Comparison of ENCODE assay signal across 8 cellular contexts in the genomic region with DNA sequence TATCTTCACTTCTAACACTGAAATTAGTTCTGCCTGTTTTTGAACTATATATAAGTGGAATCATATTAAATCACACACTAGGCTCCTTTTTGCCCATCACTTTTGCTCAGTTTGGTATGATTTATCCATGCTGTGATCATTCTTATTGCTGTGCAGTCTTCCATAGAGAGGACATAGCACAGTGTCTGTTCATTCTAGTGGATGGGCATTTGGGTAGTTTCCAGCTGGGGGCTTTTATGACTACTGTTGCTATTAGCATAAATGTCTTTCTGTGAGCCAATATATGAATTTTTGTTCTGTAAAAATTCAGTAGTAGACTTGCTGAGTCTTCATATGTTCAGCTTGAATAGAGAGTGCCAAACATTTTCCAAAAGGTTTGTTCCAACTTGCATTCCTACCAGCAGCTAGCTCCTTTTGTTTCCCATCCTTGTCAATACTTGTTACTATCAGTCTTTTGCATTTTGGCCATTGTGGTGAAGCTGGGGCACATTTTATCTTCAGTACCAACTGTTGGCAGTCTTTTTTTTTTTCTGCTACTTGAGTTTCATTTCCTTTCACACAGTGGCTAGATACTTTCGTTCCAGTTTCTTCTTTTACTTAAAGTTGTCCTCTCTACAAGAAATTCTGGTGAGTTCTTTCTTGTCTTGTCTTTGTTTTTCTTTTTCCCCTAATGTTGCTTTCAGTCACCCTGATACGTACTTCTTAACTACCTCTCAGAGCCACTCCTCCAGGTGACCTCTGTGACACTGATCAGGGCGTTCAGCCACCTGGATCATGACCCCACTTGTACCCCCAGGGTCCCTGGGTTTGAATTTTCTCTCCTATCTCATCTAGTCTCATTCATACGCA.
DNase-seq lines count a peak whose midpoint lies in the region; ATAC-seq and TF ChIP-seq lines count a peak whose summit lies in the region.

No MANE protein-coding gene starts in this region.

- no peaks in the 10 kb centered on the region for H3K27me3 ChIP-seq in PC-9 (ENCODE audit: insufficient read depth, low read depth)

- intact Hi-C loops in PC-9 (cut with micrococcal nuclease; ENCODE audit: unreplicated experiment) (no loop called here), left ventricle myocardium superior (cut with micrococcal nuclease) (no loop called here)

- no TSS peak for BruUV-seq in PC-9 (replicated peaks; lab: Mats Ljungman, UMichigan)

- no peaks in the 10 kb centered on the region for H3K9me3 ChIP-seq in PC-9 (ENCODE audit: insufficient read depth, low read depth)

- H2AFZ ChIP-seq in PC-9, result no peak overlapping the region

- H3K27ac ChIP-seq in angular gyrus (ENCODE audit: low read depth, low read length) (peak overlapping the region; percentile 40), PC-9 (no peak overlapping the region)

- H3K9me2 ChIP-seq in PC-9 (ENCODE audit: insufficient read depth), result no peaks in the 10 kb centered on the region

- H4K20me1 ChIP-seq in PC-9 (ENCODE audit: insufficient read depth), result no peaks in the 10 kb centered on the region

- no peak for TF ChIP-seq CTCF in PC-9 (conservative IDR thresholded peaks at IDR 0.05)

- no peak overlapping the region for H3K4me2 ChIP-seq in PC-9

- CTCF ChIA-PET in PC-9 (lab: Charles Lee), result no interaction called here

- H3K4me1 ChIP-seq in PC-9 (replicated peaks; ENCODE audit: insufficient read depth), result peaks cover 11% of the 10 kb centered on the region

- ATAC-seq in GM18505 (IDR thresholded peaks at IDR 0.05; ENCODE audit: unreplicated experiment) (peak; percentile 67), GM21423 (IDR thresholded peaks at IDR 0.05; ENCODE audit: unreplicated experiment) (peak; percentile 80), HG03442 (IDR thresholded peaks at IDR 0.05; ENCODE audit: unreplicated experiment) (peak; percentile 81), left ventricle myocardium superior (no peak)

- H3F3A ChIP-seq in PC-9 (ENCODE audit: insufficient read depth, low read depth), result no peaks in the 10 kb centered on the region

- DNase-seq in NCI-H82 (lab: John Stamatoyannopoulos, UW) (no peak), PC-9 (no peak), left ventricle myocardium superior (no peak), SKM-1 (lab: John Stamatoyannopoulos, UW; ENCODE audit: unreplicated experiment) (no peak)

- no peaks in the 10 kb centered on the region for H3K36me3 ChIP-seq in PC-9 (ENCODE audit: low read depth)

- POLR2A ChIA-PET in PC-9 (lab: Charles Lee; ENCODE audit: unreplicated experiment), result interaction anchor here (0.7 kb wide), 1 partner anchor 267 kb away, joined by 11 read pairs; no protein-coding TSS in a partner anchor

- H3K79me2 ChIP-seq in PC-9 (ENCODE audit: low read depth), result no peaks in the 10 kb centered on the region

- H3K4me3 ChIP-seq in PC-9, result no peak overlapping the region

- no peak for TF ChIP-seq POLR2A in GM18505 (IDR thresholded peaks at IDR 0.05; ENCODE audit: borderline replicate concordance, extremely low read depth, insufficient read depth, insufficient read length)
